ENCODE assay signal across 23 cellular contexts in genomic region chr15:36465304-36465703, GRCh38.
"Had no signal": no experiment of that assay in that cellular context is flagged by ENCODE, and none has a peak within 500 bp of the region (broad histone marks: within the 10 kb centered on the region; RNA-seq: fewer than 3 reads in every experiment).

No MANE protein-coding gene starts in this region.

- DNase-seq: effector CD4-positive, alpha-beta T cell; endodermal cell; erythroblast; foreskin melanocyte; head of caudate nucleus; left colon; mammary epithelial cell; mucosa of descending colon; natural killer cell; posterior cingulate gyrus; sigmoid colon; stimulated activated CD4-positive, alpha-beta T cell treated with anti-CD3 and anti-CD28 coated beads, Interleukin-2, amount 100 ng/mL, for 24 hours; stimulated activated CD4-positive, alpha-beta T cell treated with anti-CD3 and anti-CD28 coated beads, Interleukin-4, amount 100 ng/mL, for 4 hours; stimulated activated naive B cell treated with anti-CD40 and anti-IgM and Interleukin-4, amounts not matched to agents 10 μg/mL and 1 μg/mL and 100 μg/mL, for 72 hours; stimulated activated naive CD8-positive, alpha-beta T cell treated with anti-CD3 and anti-CD28 coated beads, Interleukin-15, amount 100 ng/mL, for 72 hours; testis; upper lobe of right lung had no signal

- H3K4me3 Mint-ChIP-seq: endodermal cell; natural killer cell; neural crest cell; stimulated activated naive B cell treated with anti-CD40 and anti-IgM and Interleukin-4, amounts not matched to agents 10 μg/mL and 1 μg/mL and 100 μg/mL, for 72 hours; stimulated activated naive CD8-positive, alpha-beta T cell treated with anti-CD3 and anti-CD28 coated beads, Interleukin-15, amount 100 ng/mL, for 72 hours had no signal

- H3K9me3 ChIP-seq: sigmoid colon, testis, upper lobe of right lung had no signal

- H3K36me3 ChIP-seq: right atrium auricular region, sigmoid colon, tibial nerve, upper lobe of right lung had no signal

- H3K27ac Mint-ChIP-seq: endodermal cell; natural killer cell; stimulated activated naive B cell treated with anti-CD40 and anti-IgM and Interleukin-4, amounts not matched to agents 10 μg/mL and 1 μg/mL and 100 μg/mL, for 72 hours had no signal

- H3K4me1 Mint-ChIP-seq: endodermal cell; natural killer cell; stimulated activated naive B cell treated with anti-CD40 and anti-IgM and Interleukin-4, amounts not matched to agents 10 μg/mL and 1 μg/mL and 100 μg/mL, for 72 hours; stimulated activated naive CD8-positive, alpha-beta T cell treated with anti-CD3 and anti-CD28 coated beads, Interleukin-15, amount 100 ng/mL, for 72 hours had no signal

- H3K27me3 ChIP-seq: hepatocyte, right atrium auricular region, sigmoid colon, testis, tibial nerve, upper lobe of right lung had no signal

- H3K4me1 ChIP-seq: right atrium auricular region, testis, tibial nerve, upper lobe of right lung had no signal

- H3K4me3 ChIP-seq: coronary artery, hepatocyte, mucosa of descending colon, right atrium auricular region, sigmoid colon, skin epidermis, testis, tibial nerve, upper lobe of right lung had no signal

- H3K36me3 Mint-ChIP-seq: natural killer cell; stimulated activated naive B cell treated with anti-CD40 and anti-IgM and Interleukin-4, amounts not matched to agents 10 μg/mL and 1 μg/mL and 100 μg/mL, for 72 hours had no signal

- ATAC-seq: left colon; mucosa of descending colon; natural killer cell; stimulated activated naive B cell treated with anti-CD40 and anti-IgM and Interleukin-4, amounts not matched to agents 10 μg/mL and 1 μg/mL and 100 μg/mL, for 72 hours; stimulated activated naive CD8-positive, alpha-beta T cell treated with anti-CD3 and anti-CD28 coated beads, Interleukin-15, amount 100 ng/mL, for 72 hours; upper lobe of right lung had no signal

- H3K27ac ChIP-seq: coronary artery, hepatocyte, right atrium auricular region, sigmoid colon, skin epidermis, testis, tibial nerve, upper lobe of right lung had no signal

- H3K27me3 Mint-ChIP-seq: stimulated activated naive B cell treated with anti-CD40 and anti-IgM and Interleukin-4, amounts not matched to agents 10 μg/mL and 1 μg/mL and 100 μg/mL, for 72 hours; stimulated activated naive CD8-positive, alpha-beta T cell treated with anti-CD3 and anti-CD28 coated beads, Interleukin-15, amount 100 ng/mL, for 72 hours had no signal
